In the genomic region with DNA sequence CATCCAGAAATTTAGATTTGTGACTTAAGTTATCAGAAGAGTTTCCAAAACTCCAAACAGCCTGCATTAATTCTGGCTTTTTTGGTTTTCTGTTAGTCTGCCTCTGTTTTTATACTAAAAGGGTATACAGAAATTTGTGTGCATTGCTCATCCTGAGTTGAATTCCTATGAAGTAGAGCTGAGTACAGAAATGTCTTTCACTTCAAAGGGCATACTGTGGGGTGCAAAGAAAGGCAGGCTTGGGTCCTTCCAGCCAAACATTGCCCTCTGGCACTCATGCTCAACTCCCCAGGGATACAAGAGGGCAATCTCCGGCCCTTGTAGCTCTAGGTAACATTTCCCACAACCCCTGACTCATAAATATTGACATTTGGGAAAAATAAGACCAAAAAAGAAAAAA, we compare ENCODE assay signal across 14 cellular contexts. TPM values are rescaled to one million over a fixed set of nuclear protein-coding genes. Genes with fewer than 3 reads are reported as not detected.
DNase-seq lines count a peak whose midpoint lies in the region; ATAC-seq and TF ChIP-seq lines count a peak whose summit lies in the region.
"Had no signal": no experiment of that assay in that cellular context is flagged by ENCODE, and none has a peak within 500 bp of the region (broad histone marks: within the 10 kb centered on the region; RNA-seq: fewer than 3 reads in every experiment).

No MANE protein-coding gene starts in this region.

- H3K27me3 Mint-ChIP-seq in stimulated activated memory B cell treated with anti-CD40 and anti-IgM and Interleukin-4, amounts not matched to agents 10 μg/mL and 1 μg/mL and 100 μg/mL, for 72 hours, result peaks cover 32% of the 10 kb centered on the region
- peaks cover 16 to 27% of the 10 kb centered on the region in 2 donors for H3K27me3 Mint-ChIP-seq in natural killer cell treated with Interleukin-12 subunit alpha and Interleukin-12 subunit beta and Interleukin-15 and Interleukin-18, amount 100 ng/mL, for 72 hours

- TF ChIP-seq RAD21 in HCT116 (IDR thresholded peaks at IDR 0.05; ENCODE audit: low read depth), result no peak

- RAD21 ChIA-PET in HCT116 (lab: Charles Lee; ENCODE audit: low non-redundant PET in 1 of 2, low total read pairs in 2 of 2, uncharacterized antibody in 2 of 2, unreplicated experiment in 2 of 2), result interaction anchor here (1.0 to 1.4 kb wide), 4 partner anchors 71 to 492 kb away, joined by 3 to 8 read pairs (median 4); no protein-coding TSS in a partner anchor

- H2BK5ac ChIP-seq in mesenchymal stem cell (ENCODE audit: low read depth, low read length, poor library complexity, severe bottlenecking), result no peak overlapping the region

- H3K36me3 ChIP-seq in HCT116 (ENCODE audit: control insufficient read depth in 1 of 2, insufficient read depth in 2 of 2, low read length in 2 of 2) (no peaks in the 10 kb centered on the region), mesenchymal stem cell (ENCODE audit: control insufficient read depth in 1 of 2, insufficient read depth in 2 of 2, low read depth in 1 of 2, low read length in 2 of 2) (no peaks in the 10 kb centered on the region)
- H3K36me3 ChIP-seq: BLaER1, HAP-1, heart right ventricle, MG63, prostate gland had no signal

- H3K9me3 ChIP-seq in HCT116 (ENCODE audit: control insufficient read depth in 1 of 2, insufficient read depth in 1 of 2, low read depth in 1 of 2, low read length in 2 of 2), result no peaks in the 10 kb centered on the region
- H3K9me3 ChIP-seq in mesenchymal stem cell (ENCODE audit: control insufficient read depth, low read length), result peaks cover 7% of the 10 kb centered on the region
- H3K9me3 ChIP-seq: HAP-1, MG63, prostate gland had no signal

- no peak overlapping the region for H3K4me3 Mint-ChIP-seq in stimulated activated memory B cell treated with anti-CD40 and anti-IgM and Interleukin-4, amounts not matched to agents 10 μg/mL and 1 μg/mL and 100 μg/mL, for 72 hours
- H3K4me3 Mint-ChIP-seq in natural killer cell treated with Interleukin-12 subunit alpha and Interleukin-12 subunit beta and Interleukin-15 and Interleukin-18, amount 100 ng/mL, for 72 hours, result no peak overlapping the region

- H2BK12ac ChIP-seq in mesenchymal stem cell (ENCODE audit: low read length in 2 of 2), result peak overlapping the region; percentile 52 to 77

- H3K18ac ChIP-seq in mesenchymal stem cell (ENCODE audit: low read depth in 1 of 2, low read length in 2 of 2), result peak overlapping the region; percentile 54 to 80

- H3K4me1 Mint-ChIP-seq in stimulated activated memory B cell treated with anti-CD40 and anti-IgM and Interleukin-4, amounts not matched to agents 10 μg/mL and 1 μg/mL and 100 μg/mL, for 72 hours, result no peaks in the 10 kb centered on the region
- H3K4me1 Mint-ChIP-seq in natural killer cell treated with Interleukin-12 subunit alpha and Interleukin-12 subunit beta and Interleukin-15 and Interleukin-18, amount 100 ng/mL, for 72 hours (ENCODE audit: low read depth in 2 of 2), result no peaks in the 10 kb centered on the region

- H3K27ac ChIP-seq in HCT116 (ENCODE audit: low read depth, low read length) (no peak overlapping the region), mesenchymal stem cell (ENCODE audit: low read length, poor library complexity, severe bottlenecking) (peak overlapping the region; percentile 43)
- H3K27ac ChIP-seq: BLaER1, prostate gland had no signal

- no peaks in the 10 kb centered on the region for H3K9me2 ChIP-seq in HCT116 (ENCODE audit: insufficient read depth)

- H4K20me1 ChIP-seq in HCT116 (ENCODE audit: insufficient read depth), result no peaks in the 10 kb centered on the region
- H4K20me1 ChIP-seq: BLaER1 had no signal

- intact Hi-C loops in HCT116 (cut with micrococcal nuclease), result no loop called here

- H3K4me1 ChIP-seq in HCT116 (ENCODE audit: control insufficient read depth in 1 of 2, insufficient read depth in 2 of 2, low read length in 2 of 2) (no peaks in the 10 kb centered on the region), mesenchymal stem cell (ENCODE audit: control insufficient read depth, insufficient read depth, low read depth, low read length) (peaks cover 4% of the 10 kb centered on the region)
- H3K4me1 ChIP-seq: BLaER1, prostate gland had no signal

- H3K9me3 Mint-ChIP-seq in stimulated activated memory B cell treated with anti-CD40 and anti-IgM and Interleukin-4, amounts not matched to agents 10 μg/mL and 1 μg/mL and 100 μg/mL, for 72 hours, result peaks cover 6% of the 10 kb centered on the region
- H3K9me3 Mint-ChIP-seq in natural killer cell treated with Interleukin-12 subunit alpha and Interleukin-12 subunit beta and Interleukin-15 and Interleukin-18, amount 100 ng/mL, for 72 hours, result no peaks in the 10 kb centered on the region

- no peaks in the 10 kb centered on the region for H3K36me3 Mint-ChIP-seq in stimulated activated memory B cell treated with anti-CD40 and anti-IgM and Interleukin-4, amounts not matched to agents 10 μg/mL and 1 μg/mL and 100 μg/mL, for 72 hours
- no peaks in the 10 kb centered on the region for H3K36me3 Mint-ChIP-seq in natural killer cell treated with Interleukin-12 subunit alpha and Interleukin-12 subunit beta and Interleukin-15 and Interleukin-18, amount 100 ng/mL, for 72 hours

- no peak overlapping the region for H3K9ac ChIP-seq in HCT116 (ENCODE audit: low read length)
- peak overlapping the region; percentile 64 for H3K9ac ChIP-seq in mesenchymal stem cell (ENCODE audit: low read length)
- H3K9ac ChIP-seq: BLaER1 had no signal

- H2AFZ ChIP-seq in HCT116 (ENCODE audit: low read depth, low read length, poor library complexity, severe bottlenecking) (peak overlapping the region; percentile 86), mesenchymal stem cell (ENCODE audit: low read depth, low read length) (no peak overlapping the region)

- H3K23ac ChIP-seq in mesenchymal stem cell (ENCODE audit: low read length in 2 of 2), result no peak overlapping the region

- no peak overlapping the region for H2BK15ac ChIP-seq in mesenchymal stem cell (ENCODE audit: low read depth, poor library complexity, severe bottlenecking)

- no peak overlapping the region for H3K4me3 ChIP-seq in HCT116 (replicated peaks in 1 of 2; ENCODE audit: low read depth in 1 of 2, low read length in 2 of 2)
- no peak overlapping the region for H3K4me3 ChIP-seq in mesenchymal stem cell (ENCODE audit: insufficient read depth in 1 of 2, low read depth in 1 of 2, low read length in 2 of 2)
- H3K4me3 ChIP-seq: BLaER1, HAP-1, heart right ventricle, prostate gland had no signal

- no peak overlapping the region for H2AK5ac ChIP-seq in mesenchymal stem cell (ENCODE audit: low read length, severe bottlenecking)

- no peak overlapping the region for H3K4me2 ChIP-seq in HCT116 (ENCODE audit: low read length)
- H3K4me2 ChIP-seq in mesenchymal stem cell (ENCODE audit: low read length, poor library complexity, severe bottlenecking), result peak overlapping the region; percentile 43
- H3K4me2 ChIP-seq: BLaER1 had no signal

- H3K27ac Mint-ChIP-seq in stimulated activated memory B cell treated with anti-CD40 and anti-IgM and Interleukin-4, amounts not matched to agents 10 μg/mL and 1 μg/mL and 100 μg/mL, for 72 hours, result no peak overlapping the region
- H3K27ac Mint-ChIP-seq in natural killer cell treated with Interleukin-12 subunit alpha and Interleukin-12 subunit beta and Interleukin-15 and Interleukin-18, amount 100 ng/mL, for 72 hours, result no peak overlapping the region

- WGBS in mesenchymal stem cell, result no CpG with 5 or more reads among the region's 1 CpG

- H4K91ac ChIP-seq in mesenchymal stem cell (ENCODE audit: low read length), result no peak overlapping the region

- no peaks in the 10 kb centered on the region for H3K79me2 ChIP-seq in HCT116 (ENCODE audit: insufficient read depth, low read length)

- H2BK120ac ChIP-seq in mesenchymal stem cell (ENCODE audit: low read depth, low read length), result no peak overlapping the region

- peak overlapping the region in 1 of 2 experiments; percentile 75 for H3K4ac ChIP-seq in mesenchymal stem cell (ENCODE audit: low read depth in 1 of 2, low read length in 2 of 2)

- DNase-seq in HCT116 (ENCODE audit: low read depth, low spot score) (no peak), brain pericyte (ENCODE audit: low read depth, low spot score) (peak; percentile 69), mesenchymal stem cell (peak; percentile 21), epidermal melanocyte (ENCODE audit: insufficient read length, low spot score) (no peak)
- no peak for DNase-seq in natural killer cell treated with Interleukin-12 subunit alpha and Interleukin-12 subunit beta and Interleukin-15 and Interleukin-18, amount 100 ng/mL, for 72 hours (ENCODE audit: low spot score)
- DNase-seq: NCI-H226, SIG-M5 had no signal

- POLR2A ChIA-PET in HCT116 (lab: Charles Lee), result no interaction called here

- H4K8ac ChIP-seq in mesenchymal stem cell (ENCODE audit: low read length), result peak overlapping the region; percentile 82

- ATAC-seq in HCT116, result no peak; the same call in 1 of the 2 replicates
- peak; percentile 47 for ATAC-seq in stimulated activated memory B cell treated with anti-CD40 and anti-IgM and Interleukin-4, amounts not matched to agents 10 μg/mL and 1 μg/mL and 100 μg/mL, for 72 hours
- no peak for ATAC-seq in natural killer cell treated with Interleukin-12 subunit alpha and Interleukin-12 subunit beta and Interleukin-15 and Interleukin-18, amount 100 ng/mL, for 72 hours
- ATAC-seq in GM18498 (IDR thresholded peaks at IDR 0.05; ENCODE audit: unreplicated experiment), result no peak

- no TSS peak for BruUV-seq in HCT116 (replicated peaks; lab: Mats Ljungman, UMichigan)

- no peak overlapping the region for H3K14ac ChIP-seq in mesenchymal stem cell (ENCODE audit: low read length in 2 of 2)

- no peak for TF ChIP-seq CTCF in HCT116 (IDR thresholded peaks at IDR 0.05 in 2 of 3, conservative IDR thresholded peaks at IDR 0.05 in 1 of 3; ENCODE audit: borderline replicate concordance in 1 of 3, insufficient read depth in 1 of 3, low read depth in 2 of 3, low read length in 2 of 3)

- H3K27me3 ChIP-seq in HCT116 (ENCODE audit: insufficient read depth, low read length) (no peaks in the 10 kb centered on the region), mesenchymal stem cell (ENCODE audit: control insufficient read depth in 1 of 2, insufficient read depth in 1 of 2, low read length in 2 of 2) (no peaks in the 10 kb centered on the region)
- H3K27me3 ChIP-seq: BLaER1, MG63 had no signal

- CTCF ChIA-PET in HCT116 (lab: Charles Lee), result interaction anchor here (0.9 to 3.2 kb wide), 10 partner anchors 28 to 572 kb away, joined by 3 to 36 read pairs (median 12); partner anchors contain the start of gene TMEM184C

- no peaks in the 10 kb centered on the region for H3K79me1 ChIP-seq in mesenchymal stem cell (replicated peaks; ENCODE audit: low read length, poor library complexity, severe bottlenecking)

- TF ChIP-seq POLR2A in HCT116 (IDR thresholded peaks at IDR 0.05; ENCODE audit: borderline replicate concordance, extremely low read depth, insufficient read depth, insufficient read length), result no peak

TF ChIP-seq in HCT116, 20 proteins besides CTCF, POLR2A, EP300 and RAD21 (continues in another document):
- no peak for TF ChIP-seq CEBPB (IDR thresholded peaks at IDR 0.05; ENCODE audit: low read depth)

RNA-seq across cellular contexts. Expression of gene TMEM184C, which starts 27.6 kb away (rescaled TPM):
- total RNA-seq in HCT116 (2021; ENCODE audit: unreplicated experiment), result 24.6 TPM
- polyA plus RNA-seq in HCT116 (2012), result 16.2 and 17.5 TPM in 2 replicates
- 19.8 TPM for polyA plus RNA-seq in mesenchymal stem cell (2013, experiment 1 of 2)
- 20.0 TPM for polyA plus RNA-seq in mesenchymal stem cell (2013, experiment 2 of 2)
- total RNA-seq in natural killer cell treated with Interleukin-12 subunit alpha and Interleukin-12 subunit beta and Interleukin-15 and Interleukin-18, amount 100 ng/mL, for 72 hours, result 10 to 100 TPM; 17.6 to 27.2 TPM

Comparison
In these comparisons a context has a peak if more than half of its experiments do, and no peak if none do; other contexts are left out.
1. DNase-seq: peak in brain pericyte (single experiment) and mesenchymal stem cell (single experiment); none in HCT116 (single experiment), natural killer cell treated with Interleukin-12 subunit alpha and Interleukin-12 subunit beta and Interleukin-15 and Interleukin-18, amount 100 ng/mL, for 72 hours (single experiment) and epidermal melanocyte (single experiment).